ENCODE assay signal across 16 cellular contexts in the genomic region with DNA sequence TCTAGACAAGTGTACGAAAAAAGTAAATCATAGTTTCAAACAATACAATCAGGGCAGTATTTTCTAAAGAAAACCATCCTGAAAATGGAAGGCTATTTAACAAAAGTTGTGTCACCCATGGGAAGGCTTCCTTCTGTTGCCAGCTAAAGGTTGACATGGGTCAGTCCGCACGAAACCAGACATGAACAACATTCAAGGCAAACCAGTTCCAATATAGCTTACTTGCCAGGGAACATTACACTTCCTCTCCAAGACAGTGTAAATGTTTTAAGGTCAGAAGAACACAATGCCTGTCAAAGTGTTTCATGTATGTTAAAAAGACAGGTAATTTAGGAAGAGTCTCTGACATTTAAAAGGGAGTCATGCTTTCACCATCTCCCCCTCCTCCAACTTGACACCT.
"Had no signal": no experiment of that assay in that cellular context is flagged by ENCODE, and none has a peak within 500 bp of the region (broad histone marks: within the 10 kb centered on the region; RNA-seq: fewer than 3 reads in every experiment).

No MANE protein-coding gene starts in this region.

- H3K27me3 ChIP-seq: neutrophil, thyroid gland, uterus had no signal

- H3K79me2 ChIP-seq: parathyroid adenoma had no signal

- H3K4me1 ChIP-seq: parathyroid adenoma, thyroid gland, uterus had no signal

- H3K36me3 ChIP-seq: neutrophil, thyroid gland, uterus had no signal

- ATAC-seq: activated T-cell treated with anti-CD3 and anti-CD28 coated beads, Interleukin-2, amount 50 U/mL, for 72 hours; effector memory CD8-positive, alpha-beta T cell; naive thymus-derived CD8-positive, alpha-beta T cell; stimulated activated naive B cell treated with anti-CD40 and anti-IgM and Interleukin-4, amounts not matched to agents 10 μg/mL and 1 μg/mL and 100 μg/mL, for 72 hours had no signal

- H2AFZ ChIP-seq: parathyroid adenoma had no signal

- H3K9ac ChIP-seq: parathyroid adenoma had no signal

- H3K27ac ChIP-seq: neutrophil, parathyroid adenoma, thyroid gland, uterus had no signal

- H3K4me3 ChIP-seq: thyroid gland, uterus had no signal

- FAIRE-seq: kidney had no signal

- H3K9me3 ChIP-seq: neutrophil, thyroid gland, uterus had no signal

- DNase-seq: activated CD4-positive, alpha-beta T cell treated with anti-CD3 and anti-CD28 coated beads, Interleukin-2, amount 10 ng/mL, durations not matched to agents 7 days and 5 days; activated CD8-positive, alpha-beta memory T cell treated with anti-CD3 and anti-CD28 coated beads, Interleukin-2, amount 50 U/mL, for 48 hours; activated gamma-delta T cell; activated T-cell treated with anti-CD3 and anti-CD28 coated beads, Interleukin-2, amount 50 U/mL, for 72 hours; amniotic stem cell; effector memory CD8-positive, alpha-beta T cell; hypothalamus; kidney; mesenchymal stem cell; naive thymus-derived CD8-positive, alpha-beta T cell; stimulated activated CD4-positive, alpha-beta T cell treated with anti-CD3 and anti-CD28 coated beads, Interleukin-2, amount 100 ng/mL, for 48 hours; stimulated activated naive B cell treated with anti-CD40 and anti-IgM and Interleukin-4, amounts not matched to agents 10 μg/mL and 1 μg/mL and 100 μg/mL, for 72 hours; thyroid gland; uterus had no signal
